29 cellular contexts compared by ENCODE assay signal in the genomic region with DNA sequence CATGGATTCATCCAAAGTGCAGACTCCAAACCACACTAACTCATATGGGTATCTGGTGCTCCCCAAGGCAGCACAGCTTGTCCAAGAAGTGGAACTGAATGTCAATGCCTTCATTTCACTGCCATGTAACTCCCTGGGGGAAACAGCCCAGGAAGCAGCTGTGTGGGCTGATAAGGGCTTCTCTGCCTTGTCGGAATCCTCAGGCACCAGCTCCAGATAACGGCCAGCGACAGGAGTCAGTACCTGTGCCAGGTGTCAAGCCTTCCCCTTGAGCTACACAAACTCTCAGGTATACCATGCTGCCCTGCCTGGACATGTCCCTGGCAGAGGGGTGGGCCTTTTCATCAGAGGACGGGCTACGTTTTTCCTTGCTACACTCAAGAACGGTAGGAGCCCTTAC.
"Had no signal": no experiment of that assay in that cellular context is flagged by ENCODE, and none has a peak within 500 bp of the region (broad histone marks: within the 10 kb centered on the region; RNA-seq: fewer than 3 reads in every experiment).

No MANE protein-coding gene starts in this region.

- H3K4me3 Mint-ChIP-seq: activated CD4-positive, alpha-beta memory T cell treated with anti-CD3 and anti-CD28 coated beads for 36 hours; activated CD4-positive, alpha-beta T cell treated with anti-CD3 and anti-CD28 coated beads for 36 hours; activated CD4-positive, alpha-beta T cell treated with anti-CD3 and anti-CD28 coated beads, Interleukin-2, amount 10 ng/mL, durations not matched to agents 24 days and 14 days; activated CD8-positive, alpha-beta memory T cell treated with anti-CD3 and anti-CD28 coated beads, Interleukin-2, amount 10 ng/mL, durations not matched to agents 7 days and 5 days; activated CD8-positive, alpha-beta T cell treated with anti-CD3 and anti-CD28 coated beads, Interleukin-2, amount 10 ng/mL, durations not matched to agents 7 days and 5 days; activated naive CD4-positive, alpha-beta T cell treated with anti-CD3 and anti-CD28 coated beads, Interleukin-2, amount 10 ng/mL, durations not matched to agents 7 days and 5 days; activated naive CD8-positive, alpha-beta T cell treated with anti-CD3 and anti-CD28 coated beads, Interleukin-2, amount 10 ng/mL, durations not matched to agents 7 days and 5 days; activated T-cell treated with anti-CD3 and anti-CD28 coated beads, Interleukin-2, amount 50 U/mL, for 72 hours had no signal

- H3K27me3 Mint-ChIP-seq: activated CD4-positive, alpha-beta memory T cell treated with anti-CD3 and anti-CD28 coated beads for 36 hours; activated CD4-positive, alpha-beta T cell treated with anti-CD3 and anti-CD28 coated beads for 36 hours; activated CD4-positive, alpha-beta T cell treated with anti-CD3 and anti-CD28 coated beads, Interleukin-2, amount 10 ng/mL, durations not matched to agents 24 days and 14 days; activated CD8-positive, alpha-beta memory T cell treated with anti-CD3 and anti-CD28 coated beads, Interleukin-2, amount 10 ng/mL, durations not matched to agents 7 days and 5 days; activated naive CD4-positive, alpha-beta T cell treated with anti-CD3 and anti-CD28 coated beads, Interleukin-2, amount 10 ng/mL, durations not matched to agents 7 days and 5 days; activated naive CD8-positive, alpha-beta T cell treated with anti-CD3 and anti-CD28 coated beads, Interleukin-2, amount 10 ng/mL, durations not matched to agents 7 days and 5 days had no signal

- H3K27me3 ChIP-seq: colonic mucosa had no signal

- H3K9me3 Mint-ChIP-seq: activated CD4-positive, alpha-beta T cell treated with anti-CD3 and anti-CD28 coated beads, Interleukin-2, amount 10 ng/mL, durations not matched to agents 24 days and 14 days; activated naive CD8-positive, alpha-beta T cell treated with anti-CD3 and anti-CD28 coated beads, Interleukin-2, amount 10 ng/mL, durations not matched to agents 7 days and 5 days had no signal

- H3K4me1 ChIP-seq: colonic mucosa, esophagus squamous epithelium, heart right ventricle had no signal

- H3K4me1 Mint-ChIP-seq: activated CD4-positive, alpha-beta T cell treated with anti-CD3 and anti-CD28 coated beads for 36 hours; activated CD4-positive, alpha-beta T cell treated with anti-CD3 and anti-CD28 coated beads, Interleukin-2, amount 10 ng/mL, durations not matched to agents 24 days and 14 days; activated CD8-positive, alpha-beta memory T cell treated with anti-CD3 and anti-CD28 coated beads, Interleukin-2, amount 10 ng/mL, durations not matched to agents 7 days and 5 days; activated naive CD4-positive, alpha-beta T cell treated with anti-CD3 and anti-CD28 coated beads, Interleukin-2, amount 10 ng/mL, durations not matched to agents 7 days and 5 days; activated naive CD8-positive, alpha-beta T cell treated with anti-CD3 and anti-CD28 coated beads, Interleukin-2, amount 10 ng/mL, durations not matched to agents 7 days and 5 days had no signal

- H3K36me3 ChIP-seq: cardiac muscle cell, colonic mucosa, esophagus squamous epithelium, heart right ventricle had no signal

- H3K36me3 Mint-ChIP-seq: activated CD4-positive, alpha-beta memory T cell treated with anti-CD3 and anti-CD28 coated beads for 36 hours; activated CD8-positive, alpha-beta memory T cell treated with anti-CD3 and anti-CD28 coated beads, Interleukin-2, amount 10 ng/mL, durations not matched to agents 7 days and 5 days; activated naive CD4-positive, alpha-beta T cell treated with anti-CD3 and anti-CD28 coated beads, Interleukin-2, amount 10 ng/mL, durations not matched to agents 7 days and 5 days; activated naive CD4-positive, alpha-beta T cell treated with anti-CD3 and anti-CD28 coated beads, Interleukin-2, amount 50 U/mL, for 72 hours; activated naive CD8-positive, alpha-beta T cell treated with anti-CD3 and anti-CD28 coated beads, Interleukin-2, amount 10 ng/mL, durations not matched to agents 7 days and 5 days had no signal

- H3K27ac Mint-ChIP-seq: activated CD4-positive, alpha-beta memory T cell treated with anti-CD3 and anti-CD28 coated beads for 36 hours; activated CD4-positive, alpha-beta T cell treated with anti-CD3 and anti-CD28 coated beads for 36 hours; activated CD4-positive, alpha-beta T cell treated with anti-CD3 and anti-CD28 coated beads, Interleukin-2, amount 10 ng/mL, durations not matched to agents 24 days and 14 days; activated CD8-positive, alpha-beta memory T cell treated with anti-CD3 and anti-CD28 coated beads, Interleukin-2, amount 10 ng/mL, durations not matched to agents 7 days and 5 days; activated CD8-positive, alpha-beta T cell treated with anti-CD3 and anti-CD28 coated beads, Interleukin-2, amount 10 ng/mL, durations not matched to agents 7 days and 5 days; activated naive CD4-positive, alpha-beta T cell treated with anti-CD3 and anti-CD28 coated beads, Interleukin-2, amount 10 ng/mL, durations not matched to agents 7 days and 5 days; activated naive CD4-positive, alpha-beta T cell treated with anti-CD3 and anti-CD28 coated beads, Interleukin-2, amount 50 U/mL, for 72 hours; activated naive CD8-positive, alpha-beta T cell treated with anti-CD3 and anti-CD28 coated beads, Interleukin-2, amount 10 ng/mL, durations not matched to agents 7 days and 5 days; activated T-cell treated with anti-CD3 and anti-CD28 coated beads, Interleukin-2, amount 50 U/mL, for 72 hours had no signal

- DNase-seq: activated CD4-positive, alpha-beta memory T cell treated with anti-CD3 and anti-CD28 coated beads for 36 hours; activated CD4-positive, alpha-beta T cell treated with anti-CD3 and anti-CD28 coated beads for 36 hours; activated CD4-positive, alpha-beta T cell treated with anti-CD3 and anti-CD28 coated beads, Interleukin-2, amount 10 ng/mL, durations not matched to agents 24 days and 14 days; activated CD4-positive, CD25-positive, alpha-beta regulatory T cell; activated CD4-positive, CD25-positive, alpha-beta regulatory T cell treated with anti-CD3 and anti-CD28 coated beads, Interleukin-2, amount 50 U/mL, for 72 hours; activated CD8-positive, alpha-beta memory T cell treated with anti-CD3 and anti-CD28 coated beads, Interleukin-2, amount 10 ng/mL, durations not matched to agents 7 days and 5 days; activated CD8-positive, alpha-beta memory T cell treated with anti-CD3 and anti-CD28 coated beads, Interleukin-2, amount 50 U/mL, for 4 hours; activated CD8-positive, alpha-beta T cell treated with anti-CD3 and anti-CD28 coated beads, Interleukin-2, amount 10 ng/mL, durations not matched to agents 7 days and 5 days; activated gamma-delta T cell; activated naive CD4-positive, alpha-beta T cell; activated naive CD4-positive, alpha-beta T cell treated with anti-CD3 and anti-CD28 coated beads, Interleukin-2, amount 10 ng/mL, durations not matched to agents 7 days and 5 days; activated naive CD8-positive, alpha-beta T cell treated with anti-CD3 and anti-CD28 coated beads, Interleukin-2, amount 10 ng/mL, durations not matched to agents 7 days and 5 days; activated T-cell treated with anti-CD3 and anti-CD28 coated beads, Interleukin-2, amount 50 U/mL, for 1 hour; activated T-cell treated with anti-CD3 and anti-CD28 coated beads, Interleukin-2, amount 50 U/mL, for 72 hours; central memory CD4-positive, alpha-beta T cell; cerebellar nuclear complex; colonic mucosa; effector CD8-positive, alpha-beta T cell; esophagus squamous epithelium; heart right ventricle; hippocampal formation; T-helper 2 cell had no signal

- H3K4me3 ChIP-seq: cardiac muscle cell, colonic mucosa, esophagus squamous epithelium, heart right ventricle had no signal

- FAIRE-seq: astrocyte, endometrium, endothelial cell of umbilical vein, frontal cortex had no signal

- H3K9me3 ChIP-seq: colonic mucosa, esophagus squamous epithelium, heart right ventricle had no signal

- ATAC-seq: activated CD4-positive, alpha-beta T cell treated with anti-CD3 and anti-CD28 coated beads for 36 hours; activated CD8-positive, alpha-beta memory T cell treated with anti-CD3 and anti-CD28 coated beads, Interleukin-2, amount 10 ng/mL, durations not matched to agents 7 days and 5 days; activated CD8-positive, alpha-beta T cell treated with anti-CD3 and anti-CD28 coated beads, Interleukin-2, amount 10 ng/mL, durations not matched to agents 7 days and 5 days; activated naive CD4-positive, alpha-beta T cell treated with anti-CD3 and anti-CD28 coated beads, Interleukin-2, amount 50 U/mL, for 72 hours; activated T-cell treated with anti-CD3 and anti-CD28 coated beads, Interleukin-2, amount 50 U/mL, for 72 hours; heart right ventricle had no signal

- H3K27ac ChIP-seq: cardiac muscle cell, colonic mucosa, epithelial cell of prostate, esophagus squamous epithelium, heart right ventricle had no signal
